Comparison of ENCODE assay signal across 26 cellular contexts in genomic region chr19:10984166-10984735, GRCh38. TPM values are rescaled to one million over a fixed set of nuclear protein-coding genes. Genes with fewer than 3 reads are reported as not detected.
A peak's percentile ranks its signal among the peaks of the same experiment; 100 is the strongest.
DNase-seq lines count a peak whose midpoint lies in the region; ATAC-seq and TF ChIP-seq lines count a peak whose summit lies in the region.
"Had no signal": no experiment of that assay in that cellular context is flagged by ENCODE, and none has a peak within 500 bp of the region (broad histone marks: within the 10 kb centered on the region; RNA-seq: fewer than 3 reads in every experiment).

No MANE protein-coding gene starts in this region.

- no peak overlapping the region for H3K27ac ChIP-seq in naive thymus-derived CD4-positive, alpha-beta T cell (ENCODE audit: low read depth, low read length)
- H3K27ac ChIP-seq: heart left ventricle, left ventricle myocardium inferior, Peyer's patch, upper lobe of left lung had no signal

- POLR2A ChIA-PET in naive thymus-derived CD4-positive, alpha-beta T cell (lab: Charles Lee): no interaction called here
- POLR2A ChIA-PET in activated CD4-positive, alpha-beta T cell treated with anti-CD3 and anti-CD28 coated beads for 36 hours (lab: Charles Lee): no interaction called here

- H3K27me3 ChIP-seq in naive thymus-derived CD4-positive, alpha-beta T cell (ENCODE audit: control insufficient read depth in 2 of 2, insufficient read depth in 2 of 2, low read length in 2 of 2): no peaks in the 10 kb centered on the region
- H3K27me3 ChIP-seq: heart left ventricle, Peyer's patch, upper lobe of left lung had no signal

- H3K9me3 ChIP-seq in mucosa of descending colon: no peaks in the 10 kb centered on the region
- no peaks in the 10 kb centered on the region for H3K9me3 ChIP-seq in naive thymus-derived CD4-positive, alpha-beta T cell (ENCODE audit: control insufficient read depth in 2 of 3, low read length in 3 of 3)
- H3K9me3 ChIP-seq: heart left ventricle, left ventricle myocardium inferior, Peyer's patch, upper lobe of left lung had no signal

- H3K27me3 Mint-ChIP-seq in stimulated activated naive CD8-positive, alpha-beta T cell treated with anti-CD3 and anti-CD28 coated beads, Interleukin-15, Interleukin-2, amounts not matched to agents 100 ng/mL and 50 ng/mL, for 24 hours: no peaks in the 10 kb centered on the region
- H3K27me3 Mint-ChIP-seq in effector memory CD8-positive, alpha-beta T cell: no peaks in the 10 kb centered on the region
- no peaks in the 10 kb centered on the region for H3K27me3 Mint-ChIP-seq in naive thymus-derived CD4-positive, alpha-beta T cell
- H3K27me3 Mint-ChIP-seq in activated CD4-positive, alpha-beta T cell treated with anti-CD3 and anti-CD28 coated beads for 36 hours: no peaks in the 10 kb centered on the region
- H3K27me3 Mint-ChIP-seq: activated naive CD8-positive, alpha-beta T cell had no signal

- peaks cover 32% of the 10 kb centered on the region for H3K36me3 Mint-ChIP-seq in stimulated activated naive CD8-positive, alpha-beta T cell treated with anti-CD3 and anti-CD28 coated beads, Interleukin-15, Interleukin-2, amounts not matched to agents 100 ng/mL and 50 ng/mL, for 24 hours (ENCODE audit: low read depth)
- H3K36me3 Mint-ChIP-seq in effector memory CD8-positive, alpha-beta T cell (ENCODE audit: insufficient read depth): peaks cover 8% of the 10 kb centered on the region
- peaks cover 3 to 26% (median 8%) of the 10 kb centered on the region in 5 donors for H3K36me3 Mint-ChIP-seq in naive thymus-derived CD4-positive, alpha-beta T cell
- H3K36me3 Mint-ChIP-seq in activated CD4-positive, alpha-beta T cell treated with anti-CD3 and anti-CD28 coated beads for 36 hours (ENCODE audit: low read depth): peaks cover 14% of the 10 kb centered on the region
- H3K36me3 Mint-ChIP-seq: activated naive CD8-positive, alpha-beta T cell had no signal

- intact Hi-C loops in mucosa of descending colon (cut with DNase I, micrococcal nuclease): no loop called here
- intact Hi-C loops in naive thymus-derived CD4-positive, alpha-beta T cell (cut with micrococcal nuclease): no loop called here
- intact Hi-C loops in activated CD4-positive, alpha-beta T cell treated with anti-CD3 and anti-CD28 coated beads for 36 hours (cut with DNase I, micrococcal nuclease): no loop called here

- TF ChIP-seq CTCF in mucosa of descending colon (IDR thresholded peaks at IDR 0.05): no peak

- no peak overlapping the region for H3K4me3 ChIP-seq in mucosa of descending colon
- H3K4me3 ChIP-seq in naive thymus-derived CD4-positive, alpha-beta T cell (ENCODE audit: low read length): no peak overlapping the region
- H3K4me3 ChIP-seq: heart left ventricle, left ventricle myocardium inferior, Peyer's patch, upper lobe of left lung had no signal

- peaks cover 2% of the 10 kb centered on the region for H3K36me3 ChIP-seq in mucosa of descending colon (ENCODE audit: low read depth)
- H3K36me3 ChIP-seq in naive thymus-derived CD4-positive, alpha-beta T cell (ENCODE audit: control insufficient read depth in 2 of 3, insufficient read depth in 3 of 3, low read length in 3 of 3): peaks cover 0 to 65% (median 12%) of the 10 kb centered on the region in 3 experiments

- no peak for DNase-seq in stimulated activated naive CD8-positive, alpha-beta T cell treated with anti-CD3 and anti-CD28 coated beads, Interleukin-15, Interleukin-2, amounts not matched to agents 100 U/mL and 50 U/mL, for 24 hours
- no peak for DNase-seq in effector memory CD8-positive, alpha-beta T cell
- DNase-seq in mucosa of descending colon (no peak), midbrain (lab: John Stamatoyannopoulos, UW) (no peak)
- no peak for DNase-seq in naive thymus-derived CD4-positive, alpha-beta T cell
- DNase-seq in activated CD4-positive, alpha-beta T cell treated with anti-CD3 and anti-CD28 coated beads for 36 hours: no peak
- DNase-seq: activated CD4-positive, alpha-beta T cell treated with anti-CD3 and anti-CD28 coated beads for 48 hours; activated CD8-positive, alpha-beta memory T cell treated with anti-CD3 and anti-CD28 coated beads for 24 hours; AML-193; CD8-positive, alpha-beta T cell; DMS 273 treated with DMSO at 0.1 percent for 48 hours; erythroblast; islet precursor cell; left ventricle myocardium inferior; NCI-H1694; NCI-H774; Peyer's patch; SHP77; stimulated activated CD4-positive, alpha-beta T cell treated with anti-CD3 and anti-CD28 coated beads, Interleukin-15, amount 100 ng/mL, for 24 hours; stimulated activated CD4-positive, alpha-beta T cell treated with anti-CD3 and anti-CD28 coated beads, Interleukin-4, amount 100 ng/mL, for 4 hours; substantia nigra had no signal

- peak overlapping the region; percentile 76 for H3K27ac Mint-ChIP-seq in stimulated activated naive CD8-positive, alpha-beta T cell treated with anti-CD3 and anti-CD28 coated beads, Interleukin-15, Interleukin-2, amounts not matched to agents 100 ng/mL and 50 ng/mL, for 24 hours
- H3K27ac Mint-ChIP-seq in effector memory CD8-positive, alpha-beta T cell: peak overlapping the region; percentile 38 to 46
- H3K27ac Mint-ChIP-seq in naive thymus-derived CD4-positive, alpha-beta T cell: peak overlapping the region in 2 of 9 donors; percentile 16 to 77
- H3K27ac Mint-ChIP-seq in activated CD4-positive, alpha-beta T cell treated with anti-CD3 and anti-CD28 coated beads for 36 hours: no peak overlapping the region
- H3K27ac Mint-ChIP-seq: activated naive CD8-positive, alpha-beta T cell; CD8-positive, alpha-beta T cell had no signal

- H3K9me3 Mint-ChIP-seq in stimulated activated naive CD8-positive, alpha-beta T cell treated with anti-CD3 and anti-CD28 coated beads, Interleukin-15, Interleukin-2, amounts not matched to agents 100 ng/mL and 50 ng/mL, for 24 hours: no peaks in the 10 kb centered on the region
- no peaks in the 10 kb centered on the region for H3K9me3 Mint-ChIP-seq in effector memory CD8-positive, alpha-beta T cell
- H3K9me3 Mint-ChIP-seq in naive thymus-derived CD4-positive, alpha-beta T cell: peaks cover 0 to 2% (median 0%) of the 10 kb centered on the region in 11 donors
- no peaks in the 10 kb centered on the region for H3K9me3 Mint-ChIP-seq in activated CD4-positive, alpha-beta T cell treated with anti-CD3 and anti-CD28 coated beads for 36 hours (ENCODE audit: low read depth)
- H3K9me3 Mint-ChIP-seq: CD8-positive, alpha-beta T cell had no signal

- ATAC-seq in stimulated activated naive CD8-positive, alpha-beta T cell treated with anti-CD3 and anti-CD28 coated beads, Interleukin-15, Interleukin-2, amounts not matched to agents 100 U/mL and 50 U/mL, for 24 hours: no peak
- no peak for ATAC-seq in effector memory CD8-positive, alpha-beta T cell (replicated peaks)
- ATAC-seq in mucosa of descending colon (peak; percentile 9), GM21390 (IDR thresholded peaks at IDR 0.05; ENCODE audit: unreplicated experiment) (no peak)
- no peak for ATAC-seq in naive thymus-derived CD4-positive, alpha-beta T cell
- ATAC-seq in activated CD4-positive, alpha-beta T cell treated with anti-CD3 and anti-CD28 coated beads for 36 hours: no peak
- ATAC-seq: CD8-positive, alpha-beta T cell had no signal

- peaks cover 8% of the 10 kb centered on the region for H3K4me1 Mint-ChIP-seq in stimulated activated naive CD8-positive, alpha-beta T cell treated with anti-CD3 and anti-CD28 coated beads, Interleukin-15, Interleukin-2, amounts not matched to agents 100 ng/mL and 50 ng/mL, for 24 hours (ENCODE audit: low read depth)
- H3K4me1 Mint-ChIP-seq in effector memory CD8-positive, alpha-beta T cell (ENCODE audit: low read depth in 2 of 2): peaks cover 7 to 8% of the 10 kb centered on the region in 2 donors
- peaks cover 3 to 10% (median 5%) of the 10 kb centered on the region in 7 donors for H3K4me1 Mint-ChIP-seq in naive thymus-derived CD4-positive, alpha-beta T cell
- peaks cover 10% of the 10 kb centered on the region for H3K4me1 Mint-ChIP-seq in activated CD4-positive, alpha-beta T cell treated with anti-CD3 and anti-CD28 coated beads for 36 hours

- no peak overlapping the region for H3K4me3 Mint-ChIP-seq in stimulated activated naive CD8-positive, alpha-beta T cell treated with anti-CD3 and anti-CD28 coated beads, Interleukin-15, Interleukin-2, amounts not matched to agents 100 ng/mL and 50 ng/mL, for 24 hours
- H3K4me3 Mint-ChIP-seq in effector memory CD8-positive, alpha-beta T cell: no peak overlapping the region
- H3K4me3 Mint-ChIP-seq in naive thymus-derived CD4-positive, alpha-beta T cell: no peak overlapping the region
- H3K4me3 Mint-ChIP-seq in activated CD4-positive, alpha-beta T cell treated with anti-CD3 and anti-CD28 coated beads for 36 hours: no peak overlapping the region
- H3K4me3 Mint-ChIP-seq: activated naive CD8-positive, alpha-beta T cell; CD8-positive, alpha-beta T cell had no signal

- CTCF ChIA-PET in naive thymus-derived CD4-positive, alpha-beta T cell (lab: Charles Lee): no interaction called here
- CTCF ChIA-PET in activated CD4-positive, alpha-beta T cell treated with anti-CD3 and anti-CD28 coated beads for 36 hours (lab: Charles Lee): interaction anchor here (0.6 to 0.8 kb wide), 2 partner anchors 120 to 142 kb away, joined by 3 read pairs; no protein-coding TSS in a partner anchor

- H3K4me1 ChIP-seq in mucosa of descending colon (ENCODE audit: low read depth): no peaks in the 10 kb centered on the region
- no peaks in the 10 kb centered on the region for H3K4me1 ChIP-seq in naive thymus-derived CD4-positive, alpha-beta T cell (ENCODE audit: control insufficient read depth in 2 of 2, insufficient read depth in 2 of 2, low read length in 2 of 2)
- H3K4me1 ChIP-seq: left ventricle myocardium inferior, Peyer's patch, upper lobe of left lung had no signal

RNA-seq across cellular contexts. Expression of gene SMARCA4, which starts 23.4 kb away (rescaled TPM):
- total RNA-seq in mucosa of descending colon: 10 to 100 TPM; 81.5 to 86.5 (median 86.3) TPM
- total RNA-seq in naive thymus-derived CD4-positive, alpha-beta T cell: 100 to 1,000 TPM in 4 of 5 experiments, 10 to 100 TPM in 1; 96.0 to 126 (median 104) TPM
- polyA plus RNA-seq in naive thymus-derived CD4-positive, alpha-beta T cell: 10 to 100 TPM; 11.8 to 33.9 TPM
- 100 to 1,000 TPM; 102 to 116 TPM for total RNA-seq in activated CD4-positive, alpha-beta T cell treated with anti-CD3 and anti-CD28 coated beads for 36 hours

RNA-seq across cellular contexts. Expression of gene TIMM29, which starts 55.6 kb away (rescaled TPM):
- total RNA-seq in mucosa of descending colon: 10 to 100 TPM; 18.5 to 25.0 (median 22.7) TPM
- 10 to 100 TPM; 15.8 to 33.4 (median 24.7) TPM for total RNA-seq in naive thymus-derived CD4-positive, alpha-beta T cell
- polyA plus RNA-seq in naive thymus-derived CD4-positive, alpha-beta T cell: 10 to 100 TPM; 27.1 to 47.5 TPM
- total RNA-seq in activated CD4-positive, alpha-beta T cell treated with anti-CD3 and anti-CD28 coated beads for 36 hours: 10 to 100 TPM in 1 of 2 experiments, 1 to 10 TPM in 1; 8.6 to 15.5 TPM

RNA-seq across cellular contexts. Expression of gene YIPF2, which starts 55.8 kb away (rescaled TPM):
- 10 to 100 TPM; 34.0 to 55.8 (median 55.2) TPM for total RNA-seq in mucosa of descending colon
- total RNA-seq in naive thymus-derived CD4-positive, alpha-beta T cell: 10 to 100 TPM; 20.5 to 27.9 (median 26.2) TPM
- polyA plus RNA-seq in naive thymus-derived CD4-positive, alpha-beta T cell: 10 to 100 TPM; 11.7 to 12.9 TPM
- total RNA-seq in activated CD4-positive, alpha-beta T cell treated with anti-CD3 and anti-CD28 coated beads for 36 hours: 10 to 100 TPM; 15.8 to 21.3 TPM
